Comparison of ENCODE assay signal across 15 cellular contexts in the genomic region with DNA sequence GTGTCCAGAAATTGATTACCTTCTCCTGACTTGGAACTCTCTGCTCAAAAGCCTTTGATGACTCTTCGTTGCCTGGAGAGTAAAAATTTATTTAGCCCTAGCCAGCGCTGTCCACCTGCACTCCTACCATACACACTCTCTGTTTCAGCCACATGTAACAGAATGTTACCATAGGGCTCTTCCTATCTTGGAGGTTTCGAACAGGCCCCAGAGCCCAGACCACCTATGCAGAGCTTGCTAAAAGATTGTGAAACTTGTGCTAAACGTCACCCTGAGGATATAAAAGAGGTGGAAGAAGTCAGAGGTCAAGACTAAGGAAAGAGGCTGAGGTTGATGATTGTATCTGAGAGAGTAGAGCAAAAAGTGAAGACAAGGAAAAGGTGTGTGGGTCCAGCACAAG.
"Had no signal": no experiment of that assay in that cellular context is flagged by ENCODE, and none has a peak within 500 bp of the region (broad histone marks: within the 10 kb centered on the region; RNA-seq: fewer than 3 reads in every experiment).

No MANE protein-coding gene starts in this region.

- DNase-seq: activated B cell treated with CpG ODN at 0.5 μM for 24 hours; activated CD4-positive, alpha-beta T cell treated with anti-CD3 and anti-CD28 coated beads, Interleukin-2, amount 10 ng/mL, durations not matched to agents 24 days and 14 days; activated CD8-positive, alpha-beta memory T cell treated with anti-CD3 and anti-CD28 coated beads, Interleukin-2, amount 50 U/mL, for 48 hours; activated gamma-delta T cell; activated T-cell treated with anti-CD3 and anti-CD28 coated beads, Interleukin-2, amount 50 U/mL, for 72 hours; body of pancreas; central memory CD4-positive, alpha-beta T cell; colonic mucosa; esophagus squamous epithelium; hippocampal formation; naive B cell; psoas muscle; right lobe of liver had no signal

- ATAC-seq: activated naive CD4-positive, alpha-beta T cell treated with anti-CD3 and anti-CD28 coated beads, Interleukin-2, amount 50 U/mL, for 72 hours; activated T-cell treated with anti-CD3 and anti-CD28 coated beads, Interleukin-2, amount 50 U/mL, for 72 hours; body of pancreas; left lobe of liver; psoas muscle had no signal
